ENCODE assay signal across 8 cellular contexts in the genomic region with DNA sequence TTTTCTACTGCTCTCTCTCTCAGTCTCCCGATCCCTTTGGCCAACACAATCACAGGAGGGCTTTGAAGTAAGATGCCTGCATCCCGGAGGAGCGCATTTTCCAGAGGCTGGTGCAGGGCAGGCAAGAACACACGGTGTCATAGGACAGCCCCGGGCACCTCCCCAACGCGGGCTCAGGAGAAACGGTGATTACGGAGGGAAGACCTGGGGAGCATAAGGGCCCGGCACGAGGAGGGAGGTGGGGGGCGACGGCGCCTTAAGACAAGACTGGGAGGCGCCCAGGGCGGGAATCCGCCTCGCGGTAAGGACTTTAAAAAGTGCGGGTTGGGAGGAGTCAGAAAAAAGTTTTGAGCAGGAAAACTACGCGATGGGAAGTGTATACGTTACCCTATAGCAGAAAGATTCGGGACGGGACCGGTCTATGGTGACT. TPM values are rescaled to one million over a fixed set of nuclear protein-coding genes. Genes with fewer than 3 reads are reported as not detected.
DNase-seq lines count a peak whose midpoint lies in the region; ATAC-seq, FAIRE-seq and TF ChIP-seq lines count a peak whose summit lies in the region.

No MANE protein-coding gene starts in this region.

- peak overlapping the region; percentile 90 for H3K27ac Mint-ChIP-seq in T-helper 17 cell
- H3K27ac Mint-ChIP-seq in effector memory CD8-positive, alpha-beta T cell: peak overlapping the region; percentile 51 to 87

- H3K27me3 Mint-ChIP-seq in T-helper 17 cell: no peaks in the 10 kb centered on the region
- no peaks in the 10 kb centered on the region for H3K27me3 Mint-ChIP-seq in effector memory CD8-positive, alpha-beta T cell

- H3K36me3 Mint-ChIP-seq in T-helper 17 cell (ENCODE audit: low read depth): peaks cover 2% of the 10 kb centered on the region
- peaks cover 22% of the 10 kb centered on the region for H3K36me3 Mint-ChIP-seq in effector memory CD8-positive, alpha-beta T cell (ENCODE audit: insufficient read depth)

- peak; percentile 80 for FAIRE-seq in GM12892 (lab: Jason Lieb, UNC)

- peaks cover 0 to 2% of the 10 kb centered on the region in 2 donors for H3K9me3 Mint-ChIP-seq in effector memory CD8-positive, alpha-beta T cell

- peaks cover 0 to under 1% of the 10 kb centered on the region in 2 donors for H3K36me3 ChIP-seq in mucosa of rectum (ENCODE audit: control insufficient read depth in 2 of 2, insufficient read depth in 2 of 2, low read length in 2 of 2)
- H3K36me3 ChIP-seq in upper lobe of left lung: no peaks in the 10 kb centered on the region

- DNase-seq in A172 (ENCODE audit: low spot score) (peak; percentile 48), GM12892 (ENCODE audit: insufficient read length) (no peak), T-helper 17 cell (peak in 1 of 3 donors; percentile 13), upper lobe of left lung (peak in 1 of 2 donors; percentile 79), dedifferentiated amniotic fluid mesenchymal stem cell (ENCODE audit: extremely low spot score) (no peak)
- DNase-seq in effector memory CD8-positive, alpha-beta T cell: peak in 2 of 3 experiments; percentile 4 to 10

- H3K27me3 ChIP-seq in mucosa of rectum (ENCODE audit: control insufficient read depth in 2 of 2, insufficient read depth in 2 of 2, low read length in 2 of 2) (no peaks in the 10 kb centered on the region), upper lobe of left lung (no peaks in the 10 kb centered on the region)

- peak overlapping the region; percentile 85 to 96 for H3K4me3 ChIP-seq in mucosa of rectum (ENCODE audit: low read length in 2 of 2)
- H3K4me3 ChIP-seq in upper lobe of left lung: peak overlapping the region; percentile 65 to 92 (median 82)

- ATAC-seq in HG03108 (IDR thresholded peaks at IDR 0.05; ENCODE audit: unreplicated experiment) (peak; percentile 23), T-helper 17 cell (peak; percentile 38), upper lobe of left lung (ENCODE audit: low FRiP score in 2 of 2) (peak; percentile 57 to 64)
- peak; percentile 29 for ATAC-seq in effector memory CD8-positive, alpha-beta T cell (replicated peaks)

- WGBS in upper lobe of left lung, 2 donors: 1% methylated on average over 22 to 26 of the region's 26 CpGs

- peaks cover 16% of the 10 kb centered on the region for H3K4me1 Mint-ChIP-seq in T-helper 17 cell
- H3K4me1 Mint-ChIP-seq in effector memory CD8-positive, alpha-beta T cell (ENCODE audit: low read depth in 2 of 2): peaks cover 18 to 30% of the 10 kb centered on the region in 2 donors

- no peak for TF ChIP-seq CTCF in upper lobe of left lung (IDR thresholded peaks at IDR 0.05)

- H3K4me1 ChIP-seq in mucosa of rectum (ENCODE audit: control insufficient read depth in 2 of 2, insufficient read depth in 2 of 2, low read length in 2 of 2): peaks cover 25 to 40% of the 10 kb centered on the region in 2 donors
- H3K4me1 ChIP-seq in upper lobe of left lung: peaks cover 5 to 16% (median 12%) of the 10 kb centered on the region in 4 donors

- peak overlapping the region; percentile 97 to 99 for H3K9ac ChIP-seq in mucosa of rectum (ENCODE audit: low read depth in 1 of 2, low read length in 2 of 2)

- TF ChIP-seq POLR2A in GM12892 (IDR thresholded peaks at IDR 0.05; ENCODE audit: low read depth, low read length) (no peak), upper lobe of left lung (IDR thresholded peaks at IDR 0.05) (no peak)

- no peak for TF ChIP-seq EP300 in upper lobe of left lung (IDR thresholded peaks at IDR 0.05)

- peak overlapping the region; percentile 90 for H3K4me3 Mint-ChIP-seq in T-helper 17 cell
- H3K4me3 Mint-ChIP-seq in effector memory CD8-positive, alpha-beta T cell: peak overlapping the region; percentile 88 to 91

- H3K9me3 ChIP-seq in T-helper 17 cell (ENCODE audit: control insufficient read depth, low read length, poor library complexity, severe bottlenecking) (no peaks in the 10 kb centered on the region), mucosa of rectum (ENCODE audit: control insufficient read depth in 2 of 2, low read length in 2 of 2) (no peaks in the 10 kb centered on the region), upper lobe of left lung (peaks cover 0 to 20% (median 12%) of the 10 kb centered on the region in 4 donors)

- peak overlapping the region; percentile 92 to 93 for H3K27ac ChIP-seq in mucosa of rectum (ENCODE audit: low read depth in 2 of 2, low read length in 2 of 2)
- H3K27ac ChIP-seq in upper lobe of left lung: peak overlapping the region; percentile 83 to 91 (median 84)

RNA-seq across cellular contexts. Expression of gene ZNF888, which starts 18.7 kb away (rescaled TPM):
- total RNA-seq in A172 (2014; rRNA removed; shearing (Covaris generic)): 6.6 and 7.8 TPM in 2 replicates
- polyA plus RNA-seq in GM12892 (2012; ENCODE audit: missing spikeins): 1.8 TPM
- total RNA-seq in T-helper 17 cell: 1 to 10 TPM; 3.7 to 4.4 TPM
- 10 to 100 TPM in 2 of 6 donors, 1 to 10 TPM in 4; 3.2 to 13.6 (median 6.9) TPM for total RNA-seq in upper lobe of left lung

RNA-seq across cellular contexts. Expression of gene ZNF816, which starts 20.7 kb away (rescaled TPM):
- 10.7 and 12.0 TPM in 2 replicates for total RNA-seq in A172 (2014; rRNA removed; shearing (Covaris generic))
- polyA plus RNA-seq in GM12892 (2012; ENCODE audit: missing spikeins): 7.0 TPM
- 1 to 10 TPM; 3.5 to 4.8 TPM for total RNA-seq in T-helper 17 cell
- 10 to 100 TPM in 2 of 6 donors, 1 to 10 TPM in 4; 6.7 to 14.6 (median 8.8) TPM for total RNA-seq in upper lobe of left lung

RNA-seq across cellular contexts. Expression of gene ZNF320, which starts 44.5 kb away (rescaled TPM):
- 3.8 and 5.8 TPM in 2 replicates for total RNA-seq in A172 (2014; rRNA removed; shearing (Covaris generic))
- 0.68 TPM for polyA plus RNA-seq in GM12892 (2012; ENCODE audit: missing spikeins)
- total RNA-seq in T-helper 17 cell (1 to 10 TPM; 4.0 to 5.1 TPM), upper lobe of left lung (10 to 100 TPM in 3 of 6 donors, 1 to 10 TPM in 3; 3.6 to 41.9 (median 10.1) TPM)

Comparison
In these comparisons a context has a peak if more than half of its experiments do, and no peak if none do; other contexts are left out.
1. DNase-seq: peak in A172 (single experiment) and effector memory CD8-positive, alpha-beta T cell (2 of 3); none in GM12892 (single experiment) and dedifferentiated amniotic fluid mesenchymal stem cell (single experiment).
2. Peak in every context shown above with its lines, with median percentiles within 50 percentile points of each other: ATAC-seq.